Comparison of ENCODE assay signal across 1 cellular context in genomic region chr14:72926292-72927028, GRCh38.
A peak's percentile ranks its signal among the peaks of the same experiment; 100 is the strongest.
TF ChIP-seq lines count a peak whose summit lies in the region.

TSS of gene DCAF4 (plus strand) at chr14:72926464. CDS start at chr14:72937979, 11,515 bp downstream.

TF ChIP-seq in H1, 55 proteins besides CTCF, POLR2A, EP300 and RAD21 (continued from another document):
- TF ChIP-seq SIN3A (conservative IDR thresholded peaks at IDR 0.05 in 1 of 2, IDR thresholded peaks at IDR 0.05 in 1 of 2; ENCODE audit: low read depth in 1 of 2, low read length in 2 of 2) (peak; percentile 70 to 94; a peak in 2 of 4 replicates), MAX (IDR thresholded peaks at IDR 0.05) (peak; percentile 85), YY1 (IDR thresholded peaks at IDR 0.05; ENCODE audit: low read depth, low read length) (no peak), SP2 (IDR thresholded peaks at IDR 0.05; ENCODE audit: low read length) (peak; percentile 46), SP4 (IDR thresholded peaks at IDR 0.05; ENCODE audit: low read length) (peak; percentile 41; the same call in 1 of the 2 replicates), POU5F1 (IDR thresholded peaks at IDR 0.05; ENCODE audit: low read depth, low read length) (no peak), E2F6 (IDR thresholded peaks at IDR 0.05) (peak; percentile 79), SUZ12 (IDR thresholded peaks at IDR 0.05; ENCODE audit: low read length) (no peak), TAF7 (optimal IDR thresholded peaks at IDR 0.05; ENCODE audit: borderline replicate concordance, low read depth, low read length) (no peak), TBP (IDR thresholded peaks at IDR 0.05; ENCODE audit: low read depth, low read length) (peak; percentile 71; the same call in 1 of the 2 replicates), MAFK (IDR thresholded peaks at IDR 0.05; ENCODE audit: low read depth, low read length) (no peak), BCL11A (IDR thresholded peaks at IDR 0.05; ENCODE audit: low read depth in 2 of 2, low read length in 2 of 2) (no peak), POLR2AphosphoS5 (IDR thresholded peaks at IDR 0.05; ENCODE audit: low read depth, low read length) (peak; percentile 56), ATF3 (IDR thresholded peaks at IDR 0.05; ENCODE audit: insufficient read depth, low read depth, low read length) (no peak), KDM4A (IDR thresholded peaks at IDR 0.05; ENCODE audit: low read depth, low read length, severe bottlenecking) (no peak), CHD2 (IDR thresholded peaks at IDR 0.05; ENCODE audit: low read length) (peak; percentile 68), TCF12 (IDR thresholded peaks at IDR 0.05; ENCODE audit: low read depth, low read length) (no peak), BRCA1 (IDR thresholded peaks at IDR 0.05; ENCODE audit: low read depth, low read length) (no peak), RBBP5 (IDR thresholded peaks at IDR 0.05; ENCODE audit: borderline replicate concordance, low read depth, low read length) (peak; percentile 69; the same call in 1 of the 2 replicates), BACH1 (IDR thresholded peaks at IDR 0.05; ENCODE audit: low read length) (no peak), CBX5 (IDR thresholded peaks at IDR 0.05; ENCODE audit: low read depth, low read length) (no peak), ASH2L (IDR thresholded peaks at IDR 0.05; ENCODE audit: low read length) (peak; percentile 80)
TF ChIP-seq in H1: peak in this region for 16.
